ENCODE assay signal across 1 cellular context in the genomic region with DNA sequence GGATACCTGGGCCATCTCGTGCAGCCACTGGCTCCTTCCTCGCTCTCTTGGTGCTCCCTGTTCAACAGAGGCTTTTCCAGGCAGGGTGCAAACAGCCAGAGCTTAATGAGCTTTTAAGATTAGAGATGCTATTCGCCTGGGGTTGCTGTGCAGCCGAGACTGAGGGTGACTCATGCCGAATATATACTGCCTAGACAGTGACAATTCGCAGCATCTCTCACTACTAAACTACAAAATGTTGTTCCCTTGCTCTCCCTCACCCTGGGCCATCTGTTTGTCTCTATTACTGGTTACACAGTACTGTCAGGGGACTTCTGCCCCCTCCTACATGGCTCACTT.
TF ChIP-seq lines count a peak whose summit lies in the region.

No MANE protein-coding gene starts in this region.

TF ChIP-seq in HEK293, 187 proteins besides CTCF, POLR2A, EP300 and RAD21 (continued from another document):
- 0 out of 2 replicates have a peak, but pooled peaks have one; percentile 29 for TF ChIP-seq ZNF184 (tag by site-specific recombination; IDR thresholded peaks at IDR 0.05)
